ENCODE assay signal across 19 cellular contexts in the genomic region with DNA sequence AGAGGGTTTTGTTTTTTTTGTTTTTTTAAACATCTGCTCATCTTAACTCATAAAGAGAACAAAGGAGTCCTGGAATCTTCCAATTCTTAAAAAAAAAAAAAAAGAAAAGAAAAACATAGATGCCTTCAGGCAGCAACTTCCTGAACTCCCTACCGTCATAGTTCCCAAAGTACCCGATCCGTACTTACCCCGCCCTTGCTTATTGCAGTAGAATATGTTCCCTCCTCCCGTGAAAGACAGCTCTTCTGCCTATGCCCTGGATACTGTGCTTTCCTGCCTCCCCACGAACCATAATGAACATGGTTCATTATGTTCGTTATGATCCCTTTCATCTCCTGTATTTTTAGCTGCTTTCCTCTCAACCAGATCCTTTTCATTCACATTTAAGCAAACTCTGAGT.
"Had no signal": no experiment of that assay in that cellular context is flagged by ENCODE, and none has a peak within 500 bp of the region (broad histone marks: within the 10 kb centered on the region; RNA-seq: fewer than 3 reads in every experiment).

No MANE protein-coding gene starts in this region.

- DNase-seq: activated CD4-positive, alpha-beta T cell treated with anti-CD3 and anti-CD28 coated beads for 1 hour; activated CD4-positive, alpha-beta T cell treated with anti-CD3 and anti-CD28 coated beads, Interleukin-2, amount 50 U/mL, for 4 hours; activated naive CD4-positive, alpha-beta T cell treated with Interleukin-2 at 50 U/mL for 16 hours; activated naive CD8-positive, alpha-beta T cell treated with anti-CD3 and anti-CD28 coated beads, Interleukin-2, amount 50 U/mL, for 24 hours; anterior cingulate cortex; brain microvascular endothelial cell; heart right ventricle; mesenchymal stem cell; naive thymus-derived CD8-positive, alpha-beta T cell; sigmoid colon; spleen; stimulated activated naive CD4-positive, alpha-beta T cell treated with Interleukin-2 at 50 U/mL for 16 hours; substantia nigra; tibial artery had no signal

- H3K4me3 Mint-ChIP-seq: activated naive CD8-positive, alpha-beta T cell treated with anti-CD3 and anti-CD28 coated beads, Interleukin-2, amount 50 U/mL, for 24 hours; activated T-helper 1 cell treated with anti-CD3 and anti-CD28 coated beads, Interleukin-12 subunit alpha, Interleukin-12 subunit beta, Interleukin-2, Interleukin-4 antibody, amounts not matched to agents 30 ng/mL and 10 ng/mL and 1 ng/mL, durations not matched to agents 14 hours and 24 hours and 36 hours; central memory CD8-positive, alpha-beta T cell; naive thymus-derived CD8-positive, alpha-beta T cell had no signal

- H3K4me3 ChIP-seq: coronary artery, heart right ventricle, sigmoid colon, spleen, tibial artery had no signal

- H3K9me3 Mint-ChIP-seq: activated naive CD8-positive, alpha-beta T cell treated with anti-CD3 and anti-CD28 coated beads, Interleukin-2, amount 50 U/mL, for 24 hours; activated T-helper 1 cell treated with anti-CD3 and anti-CD28 coated beads, Interleukin-12 subunit alpha, Interleukin-12 subunit beta, Interleukin-2, Interleukin-4 antibody, amounts not matched to agents 30 ng/mL and 10 ng/mL and 1 ng/mL, durations not matched to agents 14 hours and 24 hours and 36 hours; central memory CD8-positive, alpha-beta T cell had no signal

- H3K27ac Mint-ChIP-seq: activated naive CD8-positive, alpha-beta T cell treated with anti-CD3 and anti-CD28 coated beads, Interleukin-2, amount 50 U/mL, for 24 hours; activated T-helper 1 cell treated with anti-CD3 and anti-CD28 coated beads, Interleukin-12 subunit alpha, Interleukin-12 subunit beta, Interleukin-2, Interleukin-4 antibody, amounts not matched to agents 30 ng/mL and 10 ng/mL and 1 ng/mL, durations not matched to agents 14 hours and 24 hours and 36 hours had no signal

- H3K4me1 Mint-ChIP-seq: activated naive CD8-positive, alpha-beta T cell treated with anti-CD3 and anti-CD28 coated beads, Interleukin-2, amount 50 U/mL, for 24 hours; central memory CD8-positive, alpha-beta T cell; naive thymus-derived CD8-positive, alpha-beta T cell had no signal

- H3K9me3 ChIP-seq: heart right ventricle, sigmoid colon, tibial artery had no signal

- ATAC-seq: activated naive CD8-positive, alpha-beta T cell treated with anti-CD3 and anti-CD28 coated beads, Interleukin-2, amount 50 U/mL, for 24 hours; naive thymus-derived CD8-positive, alpha-beta T cell had no signal

- H3K27ac ChIP-seq: brain microvascular endothelial cell, coronary artery, parathyroid adenoma, sigmoid colon, spleen, tibial artery, VCaP had no signal

- H3K27me3 ChIP-seq: brain microvascular endothelial cell, heart right ventricle, sigmoid colon, spleen, tibial artery had no signal

- H3K4me1 ChIP-seq: parathyroid adenoma, sigmoid colon, spleen, tibial artery had no signal

- H3K27me3 Mint-ChIP-seq: activated naive CD8-positive, alpha-beta T cell treated with anti-CD3 and anti-CD28 coated beads, Interleukin-2, amount 50 U/mL, for 24 hours; central memory CD8-positive, alpha-beta T cell; naive thymus-derived CD8-positive, alpha-beta T cell had no signal
